In the genomic region with DNA sequence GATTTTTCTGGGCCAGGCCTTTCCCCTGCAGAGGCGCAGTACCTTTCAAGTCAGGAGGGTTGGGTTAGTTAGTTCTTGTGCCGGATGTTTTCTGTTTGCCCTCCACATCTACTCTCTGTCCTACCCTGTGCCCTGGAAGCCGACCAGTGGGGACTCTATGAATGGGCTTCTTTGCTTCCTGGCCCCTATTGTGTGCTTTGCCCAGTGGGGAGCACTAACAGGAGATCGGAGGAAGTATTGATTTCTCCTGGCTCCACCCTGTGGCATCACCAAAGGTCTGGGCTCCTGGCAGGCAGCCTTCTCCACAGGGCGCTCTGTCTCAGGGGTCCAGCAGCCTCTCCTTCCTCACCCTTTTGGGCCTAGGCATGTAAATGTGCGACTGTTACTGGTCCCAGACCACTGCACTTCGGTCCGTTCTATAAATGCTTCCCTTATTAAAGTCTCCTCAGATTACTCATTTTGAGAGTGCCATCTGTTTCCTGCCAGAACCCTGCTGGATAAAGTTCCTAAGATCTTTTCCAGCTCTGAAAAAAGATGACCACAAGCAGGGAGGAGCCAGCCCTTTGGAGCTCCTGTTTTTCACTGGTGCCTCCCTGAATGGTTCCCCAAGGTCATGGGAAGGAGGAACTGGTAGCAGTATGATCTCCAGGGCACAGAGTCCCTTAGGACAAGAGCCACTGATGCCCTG, we compare ENCODE assay signal across 8 cellular contexts. TPM values are rescaled to one million over a fixed set of nuclear protein-coding genes. Genes with fewer than 3 reads are reported as not detected.
DNase-seq lines count a peak whose midpoint lies in the region; ATAC-seq and TF ChIP-seq lines count a peak whose summit lies in the region.

No MANE protein-coding gene starts in this region.

- H3K9me3 ChIP-seq in CD4-positive, alpha-beta T cell (ENCODE audit: control insufficient read depth, low read length) = no peaks in the 10 kb centered on the region
- no peaks in the 10 kb centered on the region for H3K9me3 ChIP-seq in esophagus squamous epithelium
- H3K9me3 ChIP-seq in neuronal stem cell (replicated peaks in 1 of 2; ENCODE audit: control insufficient read depth in 2 of 2, insufficient read depth in 1 of 2, low read depth in 1 of 2, low read length in 2 of 2) = peaks cover 1 to 8% of the 10 kb centered on the region in 2 donors

- no peak for DNase-seq in CD4-positive, alpha-beta T cell
- DNase-seq in NCI-H524 (lab: John Stamatoyannopoulos, UW) (peak; percentile 69 to 88), esophagus squamous epithelium (lab: John Stamatoyannopoulos, UW) (no peak), neuronal stem cell (ENCODE audit: low spot score) (no peak), NCI-H1436 (lab: John Stamatoyannopoulos, UW) (no peak)
- no peak for DNase-seq in central memory CD4-positive, alpha-beta T cell

- no peak overlapping the region for H3K14ac ChIP-seq in neuronal stem cell (ENCODE audit: low read length)

- CTCF ChIA-PET in CD4-positive, alpha-beta T cell (lab: Charles Lee) = no interaction called here

- no peak overlapping the region for H3K4me2 ChIP-seq in neuronal stem cell (ENCODE audit: insufficient read depth, low read length, poor library complexity, severe bottlenecking)

- no peak overlapping the region for H2AFZ ChIP-seq in neuronal stem cell (ENCODE audit: low read length)

- H4K91ac ChIP-seq in neuronal stem cell (ENCODE audit: low read depth, low read length, poor library complexity) = no peak overlapping the region

- H3K4ac ChIP-seq in neuronal stem cell (ENCODE audit: low read length) = no peak overlapping the region

- ATAC-seq in CD4-positive, alpha-beta T cell (ENCODE audit: poor library complexity) = no peak
- ATAC-seq in GM21526 (IDR thresholded peaks at IDR 0.05; ENCODE audit: low FRiP score, unreplicated experiment) (no peak), HG02798 (IDR thresholded peaks at IDR 0.05; ENCODE audit: poor library complexity, unreplicated experiment) (no peak)

- intact Hi-C loops in CD4-positive, alpha-beta T cell (cut with DNase I, micrococcal nuclease) = no loop called here
- intact Hi-C loops in esophagus squamous epithelium (cut with DNase I) = no loop called here

- no peak overlapping the region for H2BK5ac ChIP-seq in neuronal stem cell (ENCODE audit: low read length)

- no peak overlapping the region for H2BK12ac ChIP-seq in neuronal stem cell (ENCODE audit: low read length)

- no peaks in the 10 kb centered on the region for H3K27me3 Mint-ChIP-seq in CD4-positive, alpha-beta T cell

- peak overlapping the region; percentile 27 for H3K4me3 Mint-ChIP-seq in CD4-positive, alpha-beta T cell

- H3K23ac ChIP-seq in neuronal stem cell (ENCODE audit: low read depth, low read length, poor library complexity) = no peak overlapping the region

- H3K9me3 Mint-ChIP-seq in CD4-positive, alpha-beta T cell = no peaks in the 10 kb centered on the region

- no peak for TF ChIP-seq CTCF in CD4-positive, alpha-beta T cell (IDR thresholded peaks at IDR 0.05)
- TF ChIP-seq CTCF in esophagus squamous epithelium (IDR thresholded peaks at IDR 0.05) = no peak

- H3K36me3 Mint-ChIP-seq in CD4-positive, alpha-beta T cell (ENCODE audit: low read depth) = no peaks in the 10 kb centered on the region

- no peaks in the 10 kb centered on the region for H3K36me3 ChIP-seq in esophagus squamous epithelium
- no peaks in the 10 kb centered on the region for H3K36me3 ChIP-seq in neuronal stem cell (replicated peaks in 1 of 2; ENCODE audit: control insufficient read depth in 2 of 2, insufficient read depth in 2 of 2, low read length in 2 of 2)

- H3K4me1 Mint-ChIP-seq in CD4-positive, alpha-beta T cell (ENCODE audit: low read depth) = peaks cover 34% of the 10 kb centered on the region

- no peak overlapping the region for H3K4me3 ChIP-seq in esophagus squamous epithelium
- H3K4me3 ChIP-seq in neuronal stem cell (ENCODE audit: low read length in 2 of 2) = no peak overlapping the region

- H4K8ac ChIP-seq in neuronal stem cell (ENCODE audit: low read depth, low read length) = no peak overlapping the region

- TF ChIP-seq POLR2A in esophagus squamous epithelium (IDR thresholded peaks at IDR 0.05) = no peak

- no peak overlapping the region for H3K9ac ChIP-seq in neuronal stem cell (ENCODE audit: low read depth, low read length, poor library complexity)

- peaks cover 4% of the 10 kb centered on the region for H3K79me1 ChIP-seq in neuronal stem cell (ENCODE audit: low read depth, low read length)

- peaks cover 0 to 56% (median 31%) of the 10 kb centered on the region in 3 donors for H3K4me1 ChIP-seq in esophagus squamous epithelium
- peaks cover 35 to 37% of the 10 kb centered on the region in 2 donors for H3K4me1 ChIP-seq in neuronal stem cell (ENCODE audit: control insufficient read depth in 2 of 2, insufficient read depth in 1 of 2, low read depth in 1 of 2, low read length in 2 of 2)

- POLR2A ChIA-PET in CD4-positive, alpha-beta T cell (lab: Charles Lee) = no interaction called here

- 58 to 72% methylated on average over 7 of the region's 8 CpGs for WGBS in esophagus squamous epithelium, 2 donors
- WGBS in neuronal stem cell (ENCODE audit: extremely low coverage in 2 of 2, insufficient read length in 2 of 2, insufficient replicate concordance in 1 of 2), 2 donors = no CpG with 5 or more reads among the region's 8 CpGs

- H2BK120ac ChIP-seq in neuronal stem cell (ENCODE audit: low read depth, low read length) = no peak overlapping the region

- no peaks in the 10 kb centered on the region for H3K27me3 ChIP-seq in CD4-positive, alpha-beta T cell (ENCODE audit: control insufficient read depth, insufficient read depth, low read length)
- no peaks in the 10 kb centered on the region for H3K27me3 ChIP-seq in esophagus squamous epithelium
- H3K27me3 ChIP-seq in neuronal stem cell (ENCODE audit: control insufficient read depth in 3 of 3, insufficient read depth in 3 of 3, low read depth in 1 of 3, low read length in 3 of 3) = peaks cover 0 to 32% (median 0%) of the 10 kb centered on the region in 3 experiments

- no peak overlapping the region for H2BK15ac ChIP-seq in neuronal stem cell (ENCODE audit: low read length)

- H3K27ac Mint-ChIP-seq in CD4-positive, alpha-beta T cell = no peak overlapping the region

- H2AK5ac ChIP-seq in neuronal stem cell (ENCODE audit: low read depth, low read length) = peak overlapping the region; percentile 10

- no peak overlapping the region for H3K27ac ChIP-seq in CD4-positive, alpha-beta T cell (ENCODE audit: low read depth, low read length)
- H3K27ac ChIP-seq in esophagus squamous epithelium = peak overlapping the region; percentile 0 to 77 (median 42)
- no peak overlapping the region for H3K27ac ChIP-seq in neuronal stem cell (replicated peaks; ENCODE audit: low read length)

- H3K18ac ChIP-seq in neuronal stem cell (ENCODE audit: low read length) = peak overlapping the region; percentile 32

RNA-seq across cellular contexts. Expression of gene CTDSPL, which starts 44.5 kb away (rescaled TPM):
- total RNA-seq in CD4-positive, alpha-beta T cell = 1 to 10 TPM in 1 of 2 experiments, under 1 TPM in 1; 0.92 to 1.5 TPM
- 10 to 100 TPM; 20.7 to 55.1 (median 30.8) TPM for total RNA-seq in esophagus squamous epithelium
- polyA plus RNA-seq in neuronal stem cell (2013, experiment 1 of 2) = 34.6 TPM
- polyA plus RNA-seq in neuronal stem cell (2013, experiment 2 of 2) = 34.7 TPM

Comparison
In these comparisons a context has a peak if more than half of its experiments do, and no peak if none do; other contexts are left out.
1. DNase-seq: peak in NCI-H524 (2 of 2); none in CD4-positive, alpha-beta T cell (0 of 10), esophagus squamous epithelium (single experiment), neuronal stem cell (single experiment), central memory CD4-positive, alpha-beta T cell (single experiment) and NCI-H1436 (single experiment).
2. H3K27ac ChIP-seq: peak in esophagus squamous epithelium (4 of 4); none in CD4-positive, alpha-beta T cell (single experiment) and neuronal stem cell (single experiment).
3. RNA of gene CTDSPL, which starts 44.5 kb away (total RNA-seq): 20.7 to 55.1 TPM in esophagus squamous epithelium; 0.92 to 1.5 TPM in CD4-positive, alpha-beta T cell; every median in the first group is over 4 times any median in the second.